In genomic region chr11:85844439-85845051, GRCh38 we compare ENCODE assay signal across 13 cellular contexts. TPM values are rescaled to one million over a fixed set of nuclear protein-coding genes. Genes with fewer than 3 reads are reported as not detected.
DNase-seq lines count a peak whose midpoint lies in the region; ATAC-seq and TF ChIP-seq lines count a peak whose summit lies in the region.
"Had no signal": no experiment of that assay in that cellular context is flagged by ENCODE, and none has a peak within 500 bp of the region (broad histone marks: within the 10 kb centered on the region; RNA-seq: fewer than 3 reads in every experiment).

No MANE protein-coding gene starts in this region.

- no peak for TF ChIP-seq POLR2A in lower leg skin (IDR thresholded peaks at IDR 0.05)

- intact Hi-C loops in lower leg skin (cut with DNase I; ENCODE audit: low total_unique reads): no loop called here

- WGBS in lower leg skin, 2 donors: 42 to 50% methylated on average over 2 of the region's 2 CpGs

- TF ChIP-seq CTCF in choroid plexus epithelial cell (conservative IDR thresholded peaks at IDR 0.05; ENCODE audit: low read depth, low read length): no peak
- TF ChIP-seq CTCF in lower leg skin (IDR thresholded peaks at IDR 0.05): no peak

- no peak overlapping the region for H3K4me3 ChIP-seq in choroid plexus epithelial cell (ENCODE audit: low read depth, low read length)
- H3K4me3 ChIP-seq in lower leg skin (ENCODE audit: low read depth, poor library complexity, severe bottlenecking): no peak overlapping the region
- H3K4me3 ChIP-seq: heart left ventricle had no signal

- ATAC-seq in GM18870 (IDR thresholded peaks at IDR 0.05; ENCODE audit: unreplicated experiment) (peak; percentile 70), HG02981 (IDR thresholded peaks at IDR 0.05; ENCODE audit: unreplicated experiment) (no peak)

- DNase-seq in M059J (ENCODE audit: low read depth) (peak; percentile 97), choroid plexus epithelial cell (ENCODE audit: low read depth) (peak; percentile 21), renal cortical epithelial cell (ENCODE audit: low read depth) (peak; percentile 98), lower leg skin (ENCODE audit: low spot score in 2 of 2) (no peak)
- no peak for DNase-seq in activated CD4-positive, alpha-beta T cell treated with anti-CD3 and anti-CD28 coated beads, Interleukin-2, amount 50 U/mL, for 4 hours
- no peak for DNase-seq in stimulated activated CD4-positive, alpha-beta T cell treated with anti-CD3 and anti-CD28 coated beads, Interleukin-15, amount 100 ng/mL, for 24 hours
- DNase-seq: activated B cell treated with CpG ODN at 0.5 μM for 24 hours, aorta, H9, heart left ventricle, KG1 had no signal

RNA-seq across cellular contexts. Expression of gene CCDC83, which starts 10.6 kb away (rescaled TPM):
- 0.05 TPM in 1 of 2 replicates, not detected in the other for total RNA-seq in M059J (2014; rRNA removed; shearing (Covaris generic))
- total RNA-seq in renal cortical epithelial cell: not detected in 2 replicates
- not detected for total RNA-seq in lower leg skin
- total RNA-seq: activated B cell treated with CpG ODN at 0.5 μM for 24 hours, aorta, H9, heart left ventricle had no signal

RNA-seq across cellular contexts. Expression of gene SYTL2, which starts 33.6 kb away (rescaled TPM):
- 46.8 and 80.3 TPM in 2 replicates for total RNA-seq in M059J (2014; rRNA removed; shearing (Covaris generic))
- total RNA-seq in renal cortical epithelial cell (133 and 343 TPM in 2 replicates), lower leg skin (10 to 100 TPM in 2 of 4 donors, 1 to 10 TPM in 2; 4.2 to 13.2 (median 8.9) TPM)

Comparison
In these comparisons a context has a peak if more than half of its experiments do, and no peak if none do; other contexts are left out.
1. DNase-seq: peak in M059J (single experiment), choroid plexus epithelial cell (single experiment) and renal cortical epithelial cell (single experiment); none in activated CD4-positive, alpha-beta T cell treated with anti-CD3 and anti-CD28 coated beads, Interleukin-2, amount 50 U/mL, for 4 hours (0 of 2), stimulated activated CD4-positive, alpha-beta T cell treated with anti-CD3 and anti-CD28 coated beads, Interleukin-15, amount 100 ng/mL, for 24 hours (single experiment) and lower leg skin (0 of 2).